In the genomic region with DNA sequence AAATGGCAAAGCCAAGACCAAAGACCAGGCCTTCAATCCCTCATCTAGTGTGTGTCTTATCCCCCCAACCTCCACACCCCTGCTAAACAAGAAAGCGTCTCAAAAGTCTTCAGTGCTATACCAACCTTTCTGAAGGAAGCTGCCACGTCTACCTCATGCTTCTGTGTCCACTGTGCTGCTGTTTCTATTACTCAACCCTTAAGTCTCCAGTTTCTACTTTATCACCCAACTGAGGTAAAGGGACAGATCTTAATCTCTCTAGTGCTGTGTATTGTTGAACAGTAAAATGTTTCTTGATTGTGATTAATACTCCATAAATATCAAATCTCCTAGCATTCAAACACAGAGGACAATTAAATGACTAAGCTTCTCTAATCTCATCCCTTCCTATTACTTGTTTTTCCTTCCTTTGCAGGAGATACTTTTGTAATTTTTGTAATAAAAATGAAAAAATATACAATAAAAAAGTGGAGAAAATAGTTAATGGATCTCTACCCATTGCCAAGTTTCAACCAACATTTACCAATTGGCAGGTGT, we compare ENCODE assay signal across 29 cellular contexts. TPM values are rescaled to one million over a fixed set of nuclear protein-coding genes. Genes with fewer than 3 reads are reported as not detected.
"Had no signal": no experiment of that assay in that cellular context is flagged by ENCODE, and none has a peak within 500 bp of the region (broad histone marks: within the 10 kb centered on the region; RNA-seq: fewer than 3 reads in every experiment).

No MANE protein-coding gene starts in this region.

- H3K4me1 ChIP-seq: prostate gland, testis had no signal

- H3K9me3 Mint-ChIP-seq: activated T-cell treated with anti-CD3 and anti-CD28 coated beads, Interleukin-2, amount 50 U/mL, for 4 hours; activated T-helper 2 cell treated with anti-CD3 and anti-CD28 coated beads, Interferon-gamma antibody, Interleukin-2, Interleukin-4, amounts not matched to agents 10 μg/mL and 5 μg/mL and 100 μg/mL, durations not matched to agents 14 hours and 24 hours and 36 hours; endodermal cell; natural killer cell had no signal

- H3K36me3 Mint-ChIP-seq: natural killer cell had no signal

- H3K9me3 ChIP-seq: adrenal gland, ascending aorta, heart right ventricle, left lung, prostate gland, spleen, testis, uterus had no signal

- H3K4me3 Mint-ChIP-seq: activated naive CD8-positive, alpha-beta T cell; activated T-cell treated with anti-CD3 and anti-CD28 coated beads, Interleukin-2, amount 50 U/mL, for 4 hours; endodermal cell; natural killer cell had no signal

- H3K4me3 ChIP-seq: adrenal gland, ascending aorta, heart right ventricle, left lung, lung, prostate gland, spleen, testis, uterus had no signal

- H3K36me3 ChIP-seq: adrenal gland, ascending aorta, brain microvascular endothelial cell, heart right ventricle, left lung, prostate gland, spleen, uterus had no signal

- H3K27ac Mint-ChIP-seq: activated T-helper 2 cell treated with anti-CD3 and anti-CD28 coated beads, Interferon-gamma antibody, Interleukin-2, Interleukin-4, amounts not matched to agents 10 μg/mL and 5 μg/mL and 100 μg/mL, durations not matched to agents 14 hours and 24 hours and 36 hours; endodermal cell; natural killer cell had no signal

- H3K27me3 ChIP-seq: adrenal gland, ascending aorta, brain microvascular endothelial cell, heart right ventricle, left lung, spleen, testis, uterus had no signal

- ATAC-seq: activated T-cell treated with anti-CD3 and anti-CD28 coated beads, Interleukin-2, amount 50 U/mL, for 4 hours; heart right ventricle; left lung; natural killer cell had no signal

- H3K27me3 Mint-ChIP-seq: activated naive CD8-positive, alpha-beta T cell had no signal

- H3K27ac ChIP-seq: adrenal gland, ascending aorta, brain microvascular endothelial cell, epithelial cell of prostate, heart right ventricle, left lung, prostate gland, spleen, testis, uterus had no signal

- DNase-seq: activated CD4-positive, alpha-beta T cell treated with anti-CD3 and anti-CD28 coated beads for 4 hours; activated CD4-positive, alpha-beta T cell treated with anti-CD3 and anti-CD28 coated beads, Interleukin-2, amount 50 U/mL, for 48 hours; activated CD4-positive, CD25-positive, alpha-beta regulatory T cell; activated CD8-positive, alpha-beta memory T cell treated with anti-CD3 and anti-CD28 coated beads, Interleukin-2, amount 50 U/mL, for 48 hours; activated naive CD4-positive, alpha-beta T cell; activated T-cell treated with anti-CD3 and anti-CD28 coated beads, Interleukin-2, amount 50 U/mL, for 4 hours; adrenal gland; brain microvascular endothelial cell; caudate nucleus; endodermal cell; heart right ventricle; kidney; left lung; natural killer cell; spleen; stimulated activated CD4-positive, alpha-beta T cell treated with anti-CD3 and anti-CD28 coated beads, Interleukin-4, amount 100 ng/mL, for 1 hour; stimulated activated naive CD4-positive, alpha-beta T cell; testis; uterus had no signal

RNA-seq across cellular contexts. Expression of a gene that starts 37.5 kb away (rescaled TPM):
- total RNA-seq: activated CD8-positive, alpha-beta memory T cell treated with anti-CD3 and anti-CD28 coated beads for 36 hours; activated T-cell treated with anti-CD3 and anti-CD28 coated beads, Interleukin-2, amount 50 U/mL, for 4 hours; activated T-helper 2 cell treated with anti-CD3 and anti-CD28 coated beads, Interferon-gamma antibody, Interleukin-2, Interleukin-4, amounts not matched to agents 10 μg/mL and 5 μg/mL and 100 μg/mL, durations not matched to agents 14 hours and 24 hours and 36 hours; adrenal gland; ascending aorta; dermis microvascular lymphatic vessel endothelial cell; endodermal cell; fibroblast of villous mesenchyme; kidney; left lung; lung; natural killer cell; osteocyte; spleen; uterus had no signal
- polyA plus RNA-seq: adrenal gland, heart right ventricle, lung, spleen had no signal
